Comparison of ENCODE assay signal across 9 cellular contexts in genomic region chr18:13452448-13452811, GRCh38.
DNase-seq lines count a peak whose midpoint lies in the region; TF ChIP-seq lines count a peak whose summit lies in the region.
"Had no signal": no experiment of that assay in that cellular context is flagged by ENCODE, and none has a peak within 500 bp of the region (broad histone marks: within the 10 kb centered on the region; RNA-seq: fewer than 3 reads in every experiment).

No MANE protein-coding gene starts in this region.

- H3K4me1 ChIP-seq in iPS-15b (ENCODE audit: control insufficient read depth, insufficient read depth, low read length) = peaks cover 25% of the 10 kb centered on the region

- peak; percentile 8 for DNase-seq in activated CD4-positive, alpha-beta memory T cell treated with anti-CD3 and anti-CD28 coated beads for 36 hours
- no peak for DNase-seq in activated CD4-positive, alpha-beta memory T cell treated with anti-CD3 and anti-CD28 coated beads, Interleukin-2, amount 10 ng/mL, durations not matched to agents 7 days and 5 days
- peak; percentile 87 for DNase-seq in astrocyte of the spinal cord (ENCODE audit: low read depth, low spot score)
- peak; percentile 47 for DNase-seq in ureter (ENCODE audit: low spot score)
- no peak for DNase-seq in SW480 (ENCODE audit: low spot score)
- DNase-seq in nephron progenitor cell = no peak
- DNase-seq in GOT3 (lab: John Stamatoyannopoulos, UW) = no peak
- DNase-seq: effector CD8-positive, alpha-beta T cell had no signal

- no peaks in the 10 kb centered on the region for H3K27me3 Mint-ChIP-seq in activated CD4-positive, alpha-beta memory T cell treated with anti-CD3 and anti-CD28 coated beads for 36 hours
- peaks cover 4% of the 10 kb centered on the region for H3K27me3 Mint-ChIP-seq in activated CD4-positive, alpha-beta memory T cell treated with anti-CD3 and anti-CD28 coated beads, Interleukin-2, amount 10 ng/mL, durations not matched to agents 7 days and 5 days
- peaks cover 64% of the 10 kb centered on the region for H3K27me3 Mint-ChIP-seq in nephron progenitor cell (ENCODE audit: low read depth, poor library complexity)

- POLR2A ChIA-PET in activated CD4-positive, alpha-beta memory T cell treated with anti-CD3 and anti-CD28 coated beads for 36 hours (lab: Charles Lee) = no interaction called here
- POLR2A ChIA-PET in activated CD4-positive, alpha-beta memory T cell treated with anti-CD3 and anti-CD28 coated beads, Interleukin-2, amount 10 ng/mL, durations not matched to agents 7 days and 5 days (lab: Charles Lee) = no interaction called here

- intact Hi-C loops in activated CD4-positive, alpha-beta memory T cell treated with anti-CD3 and anti-CD28 coated beads for 36 hours (cut with micrococcal nuclease) = no loop called here

- H3K27me3 ChIP-seq in iPS-15b (ENCODE audit: control insufficient read depth, insufficient read depth, low read length) = peaks cover 13% of the 10 kb centered on the region

- H3K27ac Mint-ChIP-seq in activated CD4-positive, alpha-beta memory T cell treated with anti-CD3 and anti-CD28 coated beads for 36 hours = no peak overlapping the region
- H3K27ac Mint-ChIP-seq in activated CD4-positive, alpha-beta memory T cell treated with anti-CD3 and anti-CD28 coated beads, Interleukin-2, amount 10 ng/mL, durations not matched to agents 7 days and 5 days = no peak overlapping the region
- no peak overlapping the region for H3K27ac Mint-ChIP-seq in nephron progenitor cell

- no peak overlapping the region for H3K9ac ChIP-seq in iPS-15b (ENCODE audit: low read depth, low read length)

- H3K9me3 ChIP-seq in iPS-15b (ENCODE audit: control insufficient read depth, insufficient read depth, low read length) = no peaks in the 10 kb centered on the region

- no peaks in the 10 kb centered on the region for H3K36me3 Mint-ChIP-seq in activated CD4-positive, alpha-beta memory T cell treated with anti-CD3 and anti-CD28 coated beads for 36 hours
- no peaks in the 10 kb centered on the region for H3K36me3 Mint-ChIP-seq in activated CD4-positive, alpha-beta memory T cell treated with anti-CD3 and anti-CD28 coated beads, Interleukin-2, amount 10 ng/mL, durations not matched to agents 7 days and 5 days (ENCODE audit: low read depth)
- no peaks in the 10 kb centered on the region for H3K36me3 Mint-ChIP-seq in nephron progenitor cell (ENCODE audit: low read depth)

- H3K4me3 Mint-ChIP-seq in activated CD4-positive, alpha-beta memory T cell treated with anti-CD3 and anti-CD28 coated beads for 36 hours = no peak overlapping the region
- no peak overlapping the region for H3K4me3 Mint-ChIP-seq in activated CD4-positive, alpha-beta memory T cell treated with anti-CD3 and anti-CD28 coated beads, Interleukin-2, amount 10 ng/mL, durations not matched to agents 7 days and 5 days
- H3K4me3 Mint-ChIP-seq in nephron progenitor cell = no peak overlapping the region

- in situ Hi-C loops in astrocyte of the spinal cord (cut with HindIII; ENCODE audit: low sequenced_read_pairs) = no loop called here

- CTCF ChIA-PET in activated CD4-positive, alpha-beta memory T cell treated with anti-CD3 and anti-CD28 coated beads for 36 hours (lab: Charles Lee) = interaction anchor here (1.0 kb wide), 1 partner anchor 177 kb away, joined by 3 read pairs; no protein-coding TSS in a partner anchor
- CTCF ChIA-PET in activated CD4-positive, alpha-beta memory T cell treated with anti-CD3 and anti-CD28 coated beads, Interleukin-2, amount 10 ng/mL, durations not matched to agents 7 days and 5 days (lab: Charles Lee) = no interaction called here

- no peak for TF ChIP-seq CTCF in astrocyte of the spinal cord (IDR thresholded peaks at IDR 0.05; ENCODE audit: low read depth, low read length)
- TF ChIP-seq CTCF in nephron progenitor cell (IDR thresholded peaks at IDR 0.05) = no peak

- no peaks in the 10 kb centered on the region for H3K9me3 Mint-ChIP-seq in activated CD4-positive, alpha-beta memory T cell treated with anti-CD3 and anti-CD28 coated beads for 36 hours
- no peaks in the 10 kb centered on the region for H3K9me3 Mint-ChIP-seq in activated CD4-positive, alpha-beta memory T cell treated with anti-CD3 and anti-CD28 coated beads, Interleukin-2, amount 10 ng/mL, durations not matched to agents 7 days and 5 days
- H3K9me3 Mint-ChIP-seq in nephron progenitor cell = no peaks in the 10 kb centered on the region

- H3K36me3 ChIP-seq in iPS-15b (ENCODE audit: control insufficient read depth, insufficient read depth, low read length) = no peaks in the 10 kb centered on the region

- peaks cover 33% of the 10 kb centered on the region for H3K4me1 Mint-ChIP-seq in activated CD4-positive, alpha-beta memory T cell treated with anti-CD3 and anti-CD28 coated beads for 36 hours (ENCODE audit: low read depth)
- peaks cover 31% of the 10 kb centered on the region for H3K4me1 Mint-ChIP-seq in activated CD4-positive, alpha-beta memory T cell treated with anti-CD3 and anti-CD28 coated beads, Interleukin-2, amount 10 ng/mL, durations not matched to agents 7 days and 5 days
- peaks cover 22% of the 10 kb centered on the region for H3K4me1 Mint-ChIP-seq in nephron progenitor cell

- H3K4me3 ChIP-seq in astrocyte of the spinal cord (ENCODE audit: low read depth, low read length) (no peak overlapping the region), iPS-15b (ENCODE audit: low read depth, low read length) (peak overlapping the region; percentile 18)

Comparison
In these comparisons a context has a peak if more than half of its experiments do, and no peak if none do; other contexts are left out.
1. DNase-seq: peak in activated CD4-positive, alpha-beta memory T cell treated with anti-CD3 and anti-CD28 coated beads for 36 hours (single experiment), astrocyte of the spinal cord (single experiment) and ureter (single experiment); none in activated CD4-positive, alpha-beta memory T cell treated with anti-CD3 and anti-CD28 coated beads, Interleukin-2, amount 10 ng/mL, durations not matched to agents 7 days and 5 days (single experiment), SW480 (single experiment), nephron progenitor cell (single experiment) and GOT3 (single experiment).